Comparison of ENCODE assay signal across 1 cellular context in the genomic region with DNA sequence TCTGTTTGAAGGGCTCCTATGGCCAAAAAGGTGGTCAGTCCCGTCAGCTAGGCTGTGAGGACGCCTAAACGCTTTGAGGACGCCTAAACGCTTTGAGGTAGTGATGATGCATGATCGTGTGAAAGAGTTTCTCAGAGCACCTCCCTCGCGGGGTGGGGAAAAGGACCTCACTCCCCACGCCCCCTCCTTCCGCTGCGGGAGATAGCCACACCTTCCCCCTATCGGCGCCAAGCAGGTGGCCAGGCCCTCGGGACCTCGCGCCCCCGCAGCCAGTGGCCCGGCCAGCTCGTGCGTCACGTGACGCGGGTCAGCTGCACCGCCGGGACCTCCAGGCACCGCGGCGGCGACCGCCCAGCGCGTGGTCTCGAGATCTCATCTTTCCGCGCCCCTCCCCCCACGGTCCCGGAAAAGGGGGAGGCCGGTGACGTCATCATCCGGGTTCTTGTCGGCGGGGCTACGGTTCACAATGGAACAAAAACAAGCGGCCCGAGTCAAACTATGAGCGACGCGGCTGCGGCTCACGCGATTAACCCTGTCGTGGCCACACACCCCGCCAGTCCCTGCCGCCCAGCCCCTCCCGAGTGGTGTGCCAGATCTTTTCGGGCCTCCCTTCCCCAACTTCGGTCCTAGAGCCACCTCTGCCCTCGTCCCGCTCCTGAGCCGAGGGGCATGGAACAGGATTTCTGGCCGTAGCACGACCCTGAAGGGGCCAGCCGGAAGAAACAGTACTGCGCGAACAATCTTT.
TF ChIP-seq lines count a peak whose summit lies in the region.

No MANE protein-coding gene starts in this region.

TF ChIP-seq in HepG2, 621 proteins besides CTCF, POLR2A, EP300 and RAD21 (continued from another document and continues in another):
- TF ChIP-seq, protein P1, sequence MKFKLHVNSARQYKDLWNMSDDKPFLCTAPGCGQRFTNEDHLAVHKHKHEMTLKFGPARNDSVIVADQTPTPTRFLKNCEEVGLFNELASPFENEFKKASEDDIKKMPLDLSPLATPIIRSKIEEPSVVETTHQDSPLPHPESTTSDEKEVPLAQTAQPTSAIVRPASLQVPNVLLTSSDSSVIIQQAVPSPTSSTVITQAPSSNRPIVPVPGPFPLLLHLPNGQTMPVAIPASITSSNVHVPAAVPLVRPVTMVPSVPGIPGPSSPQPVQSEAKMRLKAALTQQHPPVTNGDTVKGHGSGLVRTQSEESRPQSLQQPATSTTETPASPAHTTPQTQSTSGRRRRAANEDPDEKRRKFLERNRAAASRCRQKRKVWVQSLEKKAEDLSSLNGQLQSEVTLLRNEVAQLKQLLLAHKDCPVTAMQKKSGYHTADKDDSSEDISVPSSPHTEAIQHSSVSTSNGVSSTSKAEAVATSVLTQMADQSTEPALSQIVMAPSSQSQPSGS (CRISPR knock-in tag; IDR thresholded peaks at IDR 0.05): peak; percentile 98
- TF ChIP-seq, protein P2, sequence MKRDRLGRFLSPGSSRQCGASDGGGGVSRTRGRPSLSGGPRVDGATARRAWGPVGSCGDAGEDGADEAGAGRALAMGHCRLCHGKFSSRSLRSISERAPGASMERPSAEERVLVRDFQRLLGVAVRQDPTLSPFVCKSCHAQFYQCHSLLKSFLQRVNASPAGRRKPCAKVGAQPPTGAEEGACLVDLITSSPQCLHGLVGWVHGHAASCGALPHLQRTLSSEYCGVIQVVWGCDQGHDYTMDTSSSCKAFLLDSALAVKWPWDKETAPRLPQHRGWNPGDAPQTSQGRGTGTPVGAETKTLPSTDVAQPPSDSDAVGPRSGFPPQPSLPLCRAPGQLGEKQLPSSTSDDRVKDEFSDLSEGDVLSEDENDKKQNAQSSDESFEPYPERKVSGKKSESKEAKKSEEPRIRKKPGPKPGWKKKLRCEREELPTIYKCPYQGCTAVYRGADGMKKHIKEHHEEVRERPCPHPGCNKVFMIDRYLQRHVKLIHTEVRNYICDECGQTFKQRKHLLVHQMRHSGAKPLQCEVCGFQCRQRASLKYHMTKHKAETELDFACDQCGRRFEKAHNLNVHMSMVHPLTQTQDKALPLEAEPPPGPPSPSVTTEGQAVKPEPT (CRISPR knock-in tag; IDR thresholded peaks at IDR 0.05; ENCODE audit: low read depth): no peak
- TF ChIP-seq ZNF75D (CRISPR knock-in tag; IDR thresholded peaks at IDR 0.05; ENCODE audit: borderline replicate concordance) (no peak), FOXA1 (IDR thresholded peaks at IDR 0.05) (no peak), FOXA1 (CRISPR knock-in tag; IDR thresholded peaks at IDR 0.05) (no peak), MAF1 (CRISPR knock-in tag; IDR thresholded peaks at IDR 0.05; ENCODE audit: borderline replicate concordance) (no peak), ZNF598 (CRISPR knock-in tag; IDR thresholded peaks at IDR 0.05; ENCODE audit: borderline replicate concordance) (no peak), ZNF891 (CRISPR knock-in tag; IDR thresholded peaks at IDR 0.05) (no peak), MEF2D (CRISPR knock-in tag; IDR thresholded peaks at IDR 0.05) (no peak), ZNF451 (CRISPR knock-in tag; IDR thresholded peaks at IDR 0.05) (peak; percentile 92; the same call in 1 of the 2 replicates), ZNF879 (CRISPR knock-in tag; IDR thresholded peaks at IDR 0.05) (peak; percentile 80; the same call in 1 of the 2 replicates), ETV5 (CRISPR knock-in tag; IDR thresholded peaks at IDR 0.05; ENCODE audit: borderline replicate concordance) (peak; percentile 71), RBAK (CRISPR knock-in tag; IDR thresholded peaks at IDR 0.05) (no peak), HMG20A (CRISPR knock-in tag; IDR thresholded peaks at IDR 0.05; ENCODE audit: borderline replicate concordance) (no peak; the same call in 1 of the 2 replicates), MATR3 (CRISPR knock-in tag; IDR thresholded peaks at IDR 0.05) (no peak), ZEB1 (IDR thresholded peaks at IDR 0.05; ENCODE audit: insufficient replicate concordance, low read depth) (no peak), GTF3A (CRISPR knock-in tag; conservative IDR thresholded peaks at IDR 0.05) (no peak), MYNN (CRISPR knock-in tag; IDR thresholded peaks at IDR 0.05; ENCODE audit: low read depth) (no peak), GLI4 (CRISPR knock-in tag; IDR thresholded peaks at IDR 0.05; ENCODE audit: borderline replicate concordance) (no peak), ISL2 (CRISPR knock-in tag; IDR thresholded peaks at IDR 0.05) (0 out of 2 replicates have a peak, but pooled peaks have one; percentile 16), ZNF337 (CRISPR knock-in tag; IDR thresholded peaks at IDR 0.05; ENCODE audit: borderline replicate concordance, low read depth) (no peak)
- TF ChIP-seq, protein P3, sequence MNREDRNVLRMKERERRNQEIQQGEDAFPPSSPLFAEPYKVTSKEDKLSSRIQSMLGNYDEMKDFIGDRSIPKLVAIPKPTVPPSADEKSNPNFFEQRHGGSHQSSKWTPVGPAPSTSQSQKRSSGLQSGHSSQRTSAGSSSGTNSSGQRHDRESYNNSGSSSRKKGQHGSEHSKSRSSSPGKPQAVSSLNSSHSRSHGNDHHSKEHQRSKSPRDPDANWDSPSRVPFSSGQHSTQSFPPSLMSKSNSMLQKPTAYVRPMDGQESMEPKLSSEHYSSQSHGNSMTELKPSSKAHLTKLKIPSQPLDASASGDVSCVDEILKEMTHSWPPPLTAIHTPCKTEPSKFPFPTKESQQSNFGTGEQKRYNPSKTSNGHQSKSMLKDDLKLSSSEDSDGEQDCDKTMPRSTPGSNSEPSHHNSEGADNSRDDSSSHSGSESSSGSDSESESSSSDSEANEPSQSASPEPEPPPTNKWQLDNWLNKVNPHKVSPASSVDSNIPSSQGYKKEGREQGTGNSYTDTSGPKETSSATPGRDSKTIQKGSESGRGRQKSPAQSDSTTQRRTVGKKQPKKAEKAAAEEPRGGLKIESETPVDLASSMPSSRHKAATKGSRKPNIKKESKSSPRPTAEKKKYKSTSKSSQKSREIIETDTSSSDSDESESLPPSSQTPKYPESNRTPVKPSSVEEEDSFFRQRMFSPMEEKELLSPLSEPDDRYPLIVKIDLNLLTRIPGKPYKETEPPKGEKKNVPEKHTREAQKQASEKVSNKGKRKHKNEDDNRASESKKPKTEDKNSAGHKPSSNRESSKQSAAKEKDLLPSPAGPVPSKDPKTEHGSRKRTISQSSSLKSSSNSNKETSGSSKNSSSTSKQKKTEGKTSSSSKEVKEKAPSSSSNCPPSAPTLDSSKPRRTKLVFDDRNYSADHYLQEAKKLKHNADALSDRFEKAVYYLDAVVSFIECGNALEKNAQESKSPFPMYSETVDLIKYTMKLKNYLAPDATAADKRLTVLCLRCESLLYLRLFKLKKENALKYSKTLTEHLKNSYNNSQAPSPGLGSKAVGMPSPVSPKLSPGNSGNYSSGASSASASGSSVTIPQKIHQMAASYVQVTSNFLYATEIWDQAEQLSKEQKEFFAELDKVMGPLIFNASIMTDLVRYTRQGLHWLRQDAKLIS (CRISPR knock-in tag; IDR thresholded peaks at IDR 0.05): no peak
- TF ChIP-seq, protein P4, sequence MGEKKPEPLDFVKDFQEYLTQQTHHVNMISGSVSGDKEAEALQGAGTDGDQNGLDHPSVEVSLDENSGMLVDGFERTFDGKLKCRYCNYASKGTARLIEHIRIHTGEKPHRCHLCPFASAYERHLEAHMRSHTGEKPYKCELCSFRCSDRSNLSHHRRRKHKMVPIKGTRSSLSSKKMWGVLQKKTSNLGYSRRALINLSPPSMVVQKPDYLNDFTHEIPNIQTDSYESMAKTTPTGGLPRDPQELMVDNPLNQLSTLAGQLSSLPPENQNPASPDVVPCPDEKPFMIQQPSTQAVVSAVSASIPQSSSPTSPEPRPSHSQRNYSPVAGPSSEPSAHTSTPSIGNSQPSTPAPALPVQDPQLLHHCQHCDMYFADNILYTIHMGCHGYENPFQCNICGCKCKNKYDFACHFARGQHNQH (CRISPR knock-in tag; IDR thresholded peaks at IDR 0.05): no peak; the same call in 1 of the 2 replicates
- TF ChIP-seq, protein P5, sequence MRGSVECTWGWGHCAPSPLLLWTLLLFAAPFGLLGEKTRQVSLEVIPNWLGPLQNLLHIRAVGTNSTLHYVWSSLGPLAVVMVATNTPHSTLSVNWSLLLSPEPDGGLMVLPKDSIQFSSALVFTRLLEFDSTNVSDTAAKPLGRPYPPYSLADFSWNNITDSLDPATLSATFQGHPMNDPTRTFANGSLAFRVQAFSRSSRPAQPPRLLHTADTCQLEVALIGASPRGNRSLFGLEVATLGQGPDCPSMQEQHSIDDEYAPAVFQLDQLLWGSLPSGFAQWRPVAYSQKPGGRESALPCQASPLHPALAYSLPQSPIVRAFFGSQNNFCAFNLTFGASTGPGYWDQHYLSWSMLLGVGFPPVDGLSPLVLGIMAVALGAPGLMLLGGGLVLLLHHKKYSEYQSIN (CRISPR knock-in tag; IDR thresholded peaks at IDR 0.05; ENCODE audit: borderline replicate concordance): no peak
- TF ChIP-seq, protein P6, sequence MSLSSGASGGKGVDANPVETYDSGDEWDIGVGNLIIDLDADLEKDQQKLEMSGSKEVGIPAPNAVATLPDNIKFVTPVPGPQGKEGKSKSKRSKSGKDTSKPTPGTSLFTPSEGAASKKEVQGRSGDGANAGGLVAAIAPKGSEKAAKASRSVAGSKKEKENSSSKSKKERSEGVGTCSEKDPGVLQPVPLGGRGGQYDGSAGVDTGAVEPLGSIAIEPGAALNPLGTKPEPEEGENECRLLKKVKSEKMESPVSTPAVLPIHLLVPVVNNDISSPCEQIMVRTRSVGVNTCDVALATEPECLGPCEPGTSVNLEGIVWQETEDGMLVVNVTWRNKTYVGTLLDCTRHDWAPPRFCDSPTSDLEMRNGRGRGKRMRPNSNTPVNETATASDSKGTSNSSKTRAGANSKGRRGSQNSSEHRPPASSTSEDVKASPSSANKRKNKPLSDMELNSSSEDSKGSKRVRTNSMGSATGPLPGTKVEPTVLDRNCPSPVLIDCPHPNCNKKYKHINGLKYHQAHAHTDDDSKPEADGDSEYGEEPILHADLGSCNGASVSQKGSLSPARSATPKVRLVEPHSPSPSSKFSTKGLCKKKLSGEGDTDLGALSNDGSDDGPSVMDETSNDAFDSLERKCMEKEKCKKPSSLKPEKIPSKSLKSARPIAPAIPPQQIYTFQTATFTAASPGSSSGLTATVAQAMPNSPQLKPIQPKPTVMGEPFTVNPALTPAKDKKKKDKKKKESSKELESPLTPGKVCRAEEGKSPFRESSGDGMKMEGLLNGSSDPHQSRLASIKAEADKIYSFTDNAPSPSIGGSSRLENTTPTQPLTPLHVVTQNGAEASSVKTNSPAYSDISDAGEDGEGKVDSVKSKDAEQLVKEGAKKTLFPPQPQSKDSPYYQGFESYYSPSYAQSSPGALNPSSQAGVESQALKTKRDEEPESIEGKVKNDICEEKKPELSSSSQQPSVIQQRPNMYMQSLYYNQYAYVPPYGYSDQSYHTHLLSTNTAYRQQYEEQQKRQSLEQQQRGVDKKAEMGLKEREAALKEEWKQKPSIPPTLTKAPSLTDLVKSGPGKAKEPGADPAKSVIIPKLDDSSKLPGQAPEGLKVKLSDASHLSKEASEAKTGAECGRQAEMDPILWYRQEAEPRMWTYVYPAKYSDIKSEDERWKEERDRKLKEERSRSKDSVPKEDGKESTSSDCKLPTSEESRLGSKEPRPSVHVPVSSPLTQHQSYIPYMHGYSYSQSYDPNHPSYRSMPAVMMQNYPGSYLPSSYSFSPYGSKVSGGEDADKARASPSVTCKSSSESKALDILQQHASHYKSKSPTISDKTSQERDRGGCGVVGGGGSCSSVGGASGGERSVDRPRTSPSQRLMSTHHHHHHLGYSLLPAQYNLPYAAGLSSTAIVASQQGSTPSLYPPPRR (CRISPR knock-in tag; IDR thresholded peaks at IDR 0.05; ENCODE audit: borderline replicate concordance): peak; percentile 38; the same call in 1 of the 2 replicates
- TF ChIP-seq, protein P7, sequence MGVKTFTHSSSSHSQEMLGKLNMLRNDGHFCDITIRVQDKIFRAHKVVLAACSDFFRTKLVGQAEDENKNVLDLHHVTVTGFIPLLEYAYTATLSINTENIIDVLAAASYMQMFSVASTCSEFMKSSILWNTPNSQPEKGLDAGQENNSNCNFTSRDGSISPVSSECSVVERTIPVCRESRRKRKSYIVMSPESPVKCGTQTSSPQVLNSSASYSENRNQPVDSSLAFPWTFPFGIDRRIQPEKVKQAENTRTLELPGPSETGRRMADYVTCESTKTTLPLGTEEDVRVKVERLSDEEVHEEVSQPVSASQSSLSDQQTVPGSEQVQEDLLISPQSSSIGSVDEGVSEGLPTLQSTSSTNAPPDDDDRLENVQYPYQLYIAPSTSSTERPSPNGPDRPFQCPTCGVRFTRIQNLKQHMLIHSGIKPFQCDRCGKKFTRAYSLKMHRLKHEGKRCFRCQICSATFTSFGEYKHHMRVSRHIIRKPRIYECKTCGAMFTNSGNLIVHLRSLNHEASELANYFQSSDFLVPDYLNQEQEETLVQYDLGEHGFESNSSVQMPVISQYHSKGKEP (CRISPR knock-in tag; IDR thresholded peaks at IDR 0.05): no peak
- TF ChIP-seq, protein P8, sequence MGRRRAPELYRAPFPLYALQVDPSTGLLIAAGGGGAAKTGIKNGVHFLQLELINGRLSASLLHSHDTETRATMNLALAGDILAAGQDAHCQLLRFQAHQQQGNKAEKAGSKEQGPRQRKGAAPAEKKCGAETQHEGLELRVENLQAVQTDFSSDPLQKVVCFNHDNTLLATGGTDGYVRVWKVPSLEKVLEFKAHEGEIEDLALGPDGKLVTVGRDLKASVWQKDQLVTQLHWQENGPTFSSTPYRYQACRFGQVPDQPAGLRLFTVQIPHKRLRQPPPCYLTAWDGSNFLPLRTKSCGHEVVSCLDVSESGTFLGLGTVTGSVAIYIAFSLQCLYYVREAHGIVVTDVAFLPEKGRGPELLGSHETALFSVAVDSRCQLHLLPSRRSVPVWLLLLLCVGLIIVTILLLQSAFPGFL (CRISPR knock-in tag; IDR thresholded peaks at IDR 0.05): no peak
- TF ChIP-seq, protein P9, sequence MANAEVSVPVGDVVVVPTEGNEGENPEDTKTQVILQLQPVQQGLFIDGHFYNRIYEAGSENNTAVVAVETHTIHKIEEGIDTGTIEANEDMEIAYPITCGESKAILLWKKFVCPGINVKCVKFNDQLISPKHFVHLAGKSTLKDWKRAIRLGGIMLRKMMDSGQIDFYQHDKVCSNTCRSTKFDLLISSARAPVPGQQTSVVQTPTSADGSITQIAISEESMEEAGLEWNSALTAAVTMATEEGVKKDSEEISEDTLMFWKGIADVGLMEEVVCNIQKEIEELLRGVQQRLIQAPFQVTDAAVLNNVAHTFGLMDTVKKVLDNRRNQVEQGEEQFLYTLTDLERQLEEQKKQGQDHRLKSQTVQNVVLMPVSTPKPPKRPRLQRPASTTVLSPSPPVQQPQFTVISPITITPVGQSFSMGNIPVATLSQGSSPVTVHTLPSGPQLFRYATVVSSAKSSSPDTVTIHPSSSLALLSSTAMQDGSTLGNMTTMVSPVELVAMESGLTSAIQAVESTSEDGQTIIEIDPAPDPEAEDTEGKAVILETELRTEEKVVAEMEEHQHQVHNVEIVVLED (CRISPR knock-in tag; IDR thresholded peaks at IDR 0.05; ENCODE audit: borderline replicate concordance): peak; percentile 79; the same call in 1 of the 2 replicates
- TF ChIP-seq, protein P10, sequence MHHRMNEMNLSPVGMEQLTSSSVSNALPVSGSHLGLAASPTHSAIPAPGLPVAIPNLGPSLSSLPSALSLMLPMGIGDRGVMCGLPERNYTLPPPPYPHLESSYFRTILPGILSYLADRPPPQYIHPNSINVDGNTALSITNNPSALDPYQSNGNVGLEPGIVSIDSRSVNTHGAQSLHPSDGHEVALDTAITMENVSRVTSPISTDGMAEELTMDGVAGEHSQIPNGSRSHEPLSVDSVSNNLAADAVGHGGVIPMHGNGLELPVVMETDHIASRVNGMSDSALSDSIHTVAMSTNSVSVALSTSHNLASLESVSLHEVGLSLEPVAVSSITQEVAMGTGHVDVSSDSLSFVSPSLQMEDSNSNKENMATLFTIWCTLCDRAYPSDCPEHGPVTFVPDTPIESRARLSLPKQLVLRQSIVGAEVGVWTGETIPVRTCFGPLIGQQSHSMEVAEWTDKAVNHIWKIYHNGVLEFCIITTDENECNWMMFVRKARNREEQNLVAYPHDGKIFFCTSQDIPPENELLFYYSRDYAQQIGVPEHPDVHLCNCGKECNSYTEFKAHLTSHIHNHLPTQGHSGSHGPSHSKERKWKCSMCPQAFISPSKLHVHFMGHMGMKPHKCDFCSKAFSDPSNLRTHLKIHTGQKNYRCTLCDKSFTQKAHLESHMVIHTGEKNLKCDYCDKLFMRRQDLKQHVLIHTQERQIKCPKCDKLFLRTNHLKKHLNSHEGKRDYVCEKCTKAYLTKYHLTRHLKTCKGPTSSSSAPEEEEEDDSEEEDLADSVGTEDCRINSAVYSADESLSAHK (CRISPR knock-in tag; IDR thresholded peaks at IDR 0.05; ENCODE audit: borderline replicate concordance): no peak
